Comparison of ENCODE assay signal across 1 cellular context in genomic region chr6:11370191-11371018, GRCh38.
A peak's percentile ranks its signal among the peaks of the same experiment; 100 is the strongest.
TF ChIP-seq lines count a peak whose summit lies in the region.

No MANE protein-coding gene starts in this region.

TF ChIP-seq in HepG2, 621 proteins besides CTCF, POLR2A, EP300 and RAD21 (continued from another document and continues in another):
- TF ChIP-seq ZBTB10 (CRISPR knock-in tag; IDR thresholded peaks at IDR 0.05; ENCODE audit: borderline replicate concordance): no peak
- no peak for TF ChIP-seq ATAD3A (CRISPR knock-in tag; IDR thresholded peaks at IDR 0.05)
- TF ChIP-seq ZBTB4 (CRISPR knock-in tag; IDR thresholded peaks at IDR 0.05; ENCODE audit: borderline replicate concordance): peak; percentile 88; the same call in 1 of the 2 replicates
- TF ChIP-seq MYC (CRISPR knock-in tag; IDR thresholded peaks at IDR 0.05; ENCODE audit: borderline replicate concordance): 0 out of 2 replicates have a peak, but pooled peaks have one; percentile 21
- TF ChIP-seq SOX13 (IDR thresholded peaks at IDR 0.05): no peak
- 0 out of 4 replicates have a peak, but pooled peaks of 1 of the 2 experiments have one; percentile 10 for TF ChIP-seq SOX13 (CRISPR knock-in tag; conservative IDR thresholded peaks at IDR 0.05 in 1 of 2, IDR thresholded peaks at IDR 0.05 in 1 of 2)
- TF ChIP-seq FOXK2 (IDR thresholded peaks at IDR 0.05): no peak
- no peak for TF ChIP-seq PRMT3 (CRISPR knock-in tag; IDR thresholded peaks at IDR 0.05; ENCODE audit: borderline replicate concordance, low read depth)
- no peak for TF ChIP-seq MLX (CRISPR knock-in tag; IDR thresholded peaks at IDR 0.05)
- TF ChIP-seq NONO (IDR thresholded peaks at IDR 0.05): no peak
- 0 out of 2 replicates have a peak, but pooled peaks have one; percentile 49 for TF ChIP-seq NONO (CRISPR knock-in tag; conservative IDR thresholded peaks at IDR 0.05)
- no peak for TF ChIP-seq SIX4 (CRISPR knock-in tag; IDR thresholded peaks at IDR 0.05)
- no peak for TF ChIP-seq ARNT (IDR thresholded peaks at IDR 0.05)
- TF ChIP-seq ZNF646 (CRISPR knock-in tag; IDR thresholded peaks at IDR 0.05): no peak
- TF ChIP-seq ZFAT (CRISPR knock-in tag; conservative IDR thresholded peaks at IDR 0.05): no peak
- no peak for TF ChIP-seq ZNF10 (CRISPR knock-in tag; IDR thresholded peaks at IDR 0.05; ENCODE audit: borderline replicate concordance, low read depth)
- TF ChIP-seq NRL (CRISPR knock-in tag; IDR thresholded peaks at IDR 0.05; ENCODE audit: borderline replicate concordance): 0 out of 2 replicates have a peak, but pooled peaks have one; percentile 70
- TF ChIP-seq ARID5B (CRISPR knock-in tag; IDR thresholded peaks at IDR 0.05): no peak
- no peak for TF ChIP-seq BRCA1 (CRISPR knock-in tag; IDR thresholded peaks at IDR 0.05)
- TF ChIP-seq TRAFD1 (CRISPR knock-in tag; IDR thresholded peaks at IDR 0.05; ENCODE audit: borderline replicate concordance): no peak
- no peak for TF ChIP-seq ZNF510 (CRISPR knock-in tag; IDR thresholded peaks at IDR 0.05; ENCODE audit: low read depth)
- no peak for TF ChIP-seq RFX3 (CRISPR knock-in tag; IDR thresholded peaks at IDR 0.05)
- no peak for TF ChIP-seq SIN3A (IDR thresholded peaks at IDR 0.05; ENCODE audit: borderline replicate concordance, low read depth, low read length)
- no peak for TF ChIP-seq KLF12 (CRISPR knock-in tag; IDR thresholded peaks at IDR 0.05; ENCODE audit: borderline replicate concordance)
- TF ChIP-seq CEBPZ (IDR thresholded peaks at IDR 0.05; ENCODE audit: low read length): no peak
- TF ChIP-seq CBX5 (CRISPR knock-in tag; IDR thresholded peaks at IDR 0.05; ENCODE audit: borderline replicate concordance): 0 out of 2 replicates have a peak, but pooled peaks have one; percentile 26
